ENCODE assay signal across 8 cellular contexts in genomic region chr9:33024966-33025571, GRCh38. TPM values are rescaled to one million over a fixed set of nuclear protein-coding genes. Genes with fewer than 3 reads are reported as not detected.
DNase-seq lines count a peak whose midpoint lies in the region; FAIRE-seq and TF ChIP-seq lines count a peak whose summit lies in the region.

TSS of gene DNAJA1 (plus strand) at chr9:33025273. CDS start at chr9:33026485, 1,212 bp downstream.

- H3K27ac ChIP-seq in H9 (ENCODE audit: insufficient read length, low read depth, low read length) (no peak within 1 kb of the TSS), SJCRH30 (peak within 1 kb of the TSS; percentile 89)

- peaks cover 40% of the 10 kb centered on the region for H3K36me3 ChIP-seq in SJCRH30
- H3K36me3 ChIP-seq in neuron (ENCODE audit: insufficient read depth, low read length): peaks cover 44% of the 10 kb centered on the region

- no peak within 1 kb of the TSS for H2AK5ac ChIP-seq in H9 (ENCODE audit: insufficient read length, low read length)

- H3K79me2 ChIP-seq in H9 (ENCODE audit: insufficient read depth, low read length): peaks cover 34% of the 10 kb centered on the region; the same call in 1 of the 2 replicates

- H2AFZ ChIP-seq in H9 (ENCODE audit: low read length) (no peak within 1 kb of the TSS), neuron (ENCODE audit: low read depth, low read length) (peak within 1 kb of the TSS; percentile 33)

- H2BK20ac ChIP-seq in H9 (ENCODE audit: low read depth, low read length, poor library complexity, severe bottlenecking): no peak within 1 kb of the TSS

- FAIRE-seq in G401.6 (lab: Jason Lieb, UNC): peak; percentile 84

- H3K4ac ChIP-seq in H9 (ENCODE audit: low read depth, low read length): no peak within 1 kb of the TSS; the same call in 1 of the 2 replicates

- H2BK15ac ChIP-seq in H9 (ENCODE audit: low read depth, low read length): no peak within 1 kb of the TSS

- WGBS in H9 (ENCODE audit: extremely low coverage, insufficient read length, low lambda C conversion rate): no CpG with 5 or more reads among the region's 61 CpGs

- no peak within 1 kb of the TSS for H4K8ac ChIP-seq in H9 (replicated peaks; ENCODE audit: insufficient read length, low read depth, low read length)

- H3K9ac ChIP-seq in H9 (ENCODE audit: extremely low read depth, insufficient read length, low read length): peak within 1 kb of the TSS; percentile 98

- H3K23ac ChIP-seq in H9 (ENCODE audit: insufficient read length, low read depth, low read length): no peak within 1 kb of the TSS

- H3K4me1 Mint-ChIP-seq in H9: peaks cover 19 to 30% of the 10 kb centered on the region in 2 experiments

- H4K20me1 ChIP-seq in H9 (ENCODE audit: control insufficient read depth, insufficient read depth, insufficient read length): no peaks in the 10 kb centered on the region

- H3K4me3 ChIP-seq in SJCRH30 (peak within 1 kb of the TSS; percentile 100), foreskin fibroblast (ENCODE audit: low read depth in 1 of 2, low read length in 2 of 2) (peak within 1 kb of the TSS; percentile 84 to 99), neuron (ENCODE audit: low read length) (peak within 1 kb of the TSS; percentile 99)

- H3K27ac Mint-ChIP-seq in H9: peak within 1 kb of the TSS; percentile 94 to 97 (median 97)

- H4K5ac ChIP-seq in H9 (ENCODE audit: insufficient read length, low read depth, low read length): no peak within 1 kb of the TSS

- peaks cover 26 to 66% (median 62%) of the 10 kb centered on the region in 3 experiments; a peak in 6 of 7 replicates for H3K36me3 Mint-ChIP-seq in H9 (ENCODE audit: insufficient read depth in 1 of 3, low read depth in 3 of 3)

- H3K4me1 ChIP-seq in H9 (ENCODE audit: insufficient read depth, low read length) (0 out of 2 replicates have a peak, but pooled peaks cover 4% of the 10 kb centered on the region), SJCRH30 (peaks cover 6% of the 10 kb centered on the region; the same call in 1 of the 2 replicates), neuron (ENCODE audit: insufficient read depth, low read length) (peaks cover 39% of the 10 kb centered on the region)

- no peak within 1 kb of the TSS for H2BK120ac ChIP-seq in H9 (ENCODE audit: low read depth, low read length, poor library complexity, severe bottlenecking)

- no peaks in the 10 kb centered on the region for H3K9me3 ChIP-seq in H9 (ENCODE audit: control insufficient read depth, low read depth, low read length)
- H3K9me3 ChIP-seq in SJCRH30 (replicated peaks): no peaks in the 10 kb centered on the region
- H3K9me3 ChIP-seq in neuron (ENCODE audit: low read length): no peaks in the 10 kb centered on the region

- no peak within 1 kb of the TSS for H2BK5ac ChIP-seq in H9 (ENCODE audit: insufficient read length, low read length)

- no peak within 1 kb of the TSS for H4K91ac ChIP-seq in H9 (ENCODE audit: insufficient read length, low read depth, low read length)

- H3T11ph ChIP-seq in H9 (ENCODE audit: low read length): no peak within 1 kb of the TSS

- no peak within 1 kb of the TSS for H3K56ac ChIP-seq in H9 (ENCODE audit: insufficient read length, low read depth, low read length)

- TF ChIP-seq CTCF in H9 (conservative IDR thresholded peaks at IDR 0.05) (no peak), foreskin fibroblast (IDR thresholded peaks at IDR 0.05; ENCODE audit: low read depth, low read length) (no peak)

- H3K4me3 Mint-ChIP-seq in H9: peak within 1 kb of the TSS; percentile 96 to 97

- no peaks in the 10 kb centered on the region for H3K9me3 Mint-ChIP-seq in H9

- H2BK12ac ChIP-seq in H9 (ENCODE audit: insufficient read length, low read depth, low read length): no peak within 1 kb of the TSS

- H3K4me2 ChIP-seq in H9 (ENCODE audit: insufficient read depth, insufficient read length, low read length): peak within 1 kb of the TSS; percentile 97

- peak within 1 kb of the TSS; percentile 90 for H3K14ac ChIP-seq in H9 (ENCODE audit: insufficient read depth, low read length)

- H3K27me3 Mint-ChIP-seq in H9 (ENCODE audit: low read depth): no peaks in the 10 kb centered on the region

- no peaks in the 10 kb centered on the region for H3K27me3 ChIP-seq in H9 (ENCODE audit: insufficient read depth, low read length)
- H3K27me3 ChIP-seq in SJCRH30: no peaks in the 10 kb centered on the region
- no peaks in the 10 kb centered on the region for H3K27me3 ChIP-seq in neuron (ENCODE audit: insufficient read depth, low read length)

- peak within 1 kb of the TSS; percentile 85 for H3K18ac ChIP-seq in H9 (ENCODE audit: insufficient read length, low read depth, low read length)

- DNase-seq in H9 (peak; percentile 92), M059J (ENCODE audit: low read depth) (peak; percentile 92), SJCRH30 (peak; percentile 87 to 92), activated gamma-delta T cell treated with Interleukin-2 at 50 U/mL for 16 hours (peak; percentile 94), foreskin fibroblast (peak; percentile 95 to 98), stromal cell of bone marrow (ENCODE audit: low read depth) (peak; percentile 86)

- H3K79me1 ChIP-seq in H9 (ENCODE audit: insufficient read depth, low read depth, low read length, poor library complexity, severe bottlenecking): peaks cover 5% of the 10 kb centered on the region

- peaks cover 5% of the 10 kb centered on the region for H3K23me2 ChIP-seq in H9 (ENCODE audit: insufficient read length, low read depth, low read length, poor library complexity, severe bottlenecking)

RNA-seq across cellular contexts. Expression of gene DNAJA1, which starts in this region (rescaled TPM):
- total RNA-seq in H9 (2021): 217 and 218 TPM in 2 replicates
- 265 and 312 TPM in 2 replicates for total RNA-seq in M059J (2014; rRNA removed; shearing (Covaris generic))
- total RNA-seq in SJCRH30 (2014; rRNA removed; shearing (Covaris generic)): 239 and 246 TPM in 2 replicates
